Comparison of ENCODE assay signal across 1 cellular context in the genomic region with DNA sequence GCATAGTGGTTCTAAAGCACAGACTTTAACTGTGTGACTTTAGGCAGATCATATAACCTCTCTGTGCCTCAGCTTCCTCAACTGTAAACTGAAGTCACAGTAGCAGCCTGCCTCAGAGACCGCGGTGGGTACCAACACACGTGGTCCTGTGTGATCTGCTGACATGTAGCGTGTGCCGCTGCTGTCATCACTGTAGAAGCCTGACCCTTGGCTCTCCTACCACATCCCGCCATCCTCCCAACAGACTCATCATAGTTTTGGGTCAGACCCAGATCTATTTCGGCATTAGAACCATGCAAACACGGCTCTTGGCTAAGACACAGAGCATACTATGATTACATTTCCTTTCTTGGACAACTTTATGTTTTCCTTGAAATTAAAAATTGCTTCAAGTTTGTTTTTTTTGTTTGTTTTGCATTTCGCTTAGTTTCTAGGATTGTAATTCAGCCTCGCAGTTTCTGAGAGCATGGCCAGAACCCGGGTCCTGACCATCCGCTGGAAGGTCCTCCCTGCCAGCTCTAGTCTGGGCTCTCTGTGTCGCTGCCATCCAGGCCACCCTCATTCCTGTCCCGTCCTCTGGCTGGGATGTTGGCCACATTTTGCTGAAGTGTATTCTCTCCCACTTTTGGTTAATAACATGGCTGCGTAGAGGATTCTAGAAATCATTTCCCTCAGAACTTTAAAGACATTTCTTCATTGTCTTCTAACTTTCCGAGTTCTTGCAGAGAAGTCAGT.
A peak's percentile ranks its signal among the peaks of the same experiment; 100 is the strongest.
TF ChIP-seq lines count a peak whose summit lies in the region.

No MANE protein-coding gene starts in this region.

TF ChIP-seq in HepG2, 621 proteins besides CTCF, POLR2A, EP300 and RAD21:
- TF ChIP-seq ZNF737 (CRISPR knock-in tag; IDR thresholded peaks at IDR 0.05; ENCODE audit: borderline replicate concordance) (no peak), ZNF768 (CRISPR knock-in tag; IDR thresholded peaks at IDR 0.05) (peak; percentile 26; the same call in 1 of the 2 replicates)
